In the genomic region with DNA sequence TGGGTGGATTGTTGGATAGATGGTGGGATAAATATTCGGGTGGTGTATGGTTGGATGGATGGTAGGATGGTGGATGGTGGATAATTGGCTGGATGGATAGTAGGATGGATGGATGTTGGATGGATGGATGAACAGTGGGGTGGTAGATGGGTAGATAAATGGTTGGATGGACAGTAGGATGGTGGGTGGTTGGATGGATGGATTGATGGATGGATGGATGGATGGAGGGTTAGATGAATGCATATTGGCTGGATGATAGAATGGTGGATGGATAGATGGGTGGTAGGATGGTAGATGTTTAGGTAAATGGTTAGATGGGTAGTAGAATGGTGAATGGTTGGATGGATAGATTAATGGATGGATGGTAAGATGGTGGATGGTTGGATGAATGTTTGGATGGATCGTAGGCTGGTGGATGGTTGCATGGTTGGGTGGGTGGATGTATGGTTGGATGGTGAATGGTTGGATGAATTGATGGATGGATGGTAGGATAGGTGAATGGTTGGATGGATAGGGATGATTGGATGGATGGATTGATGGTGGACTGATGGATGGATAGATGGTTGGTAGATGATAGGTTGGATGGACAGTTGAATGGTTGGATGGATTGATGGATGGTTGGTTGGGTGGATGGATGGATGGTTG, we compare ENCODE assay signal across 2 cellular contexts.
TF ChIP-seq lines count a peak whose summit lies in the region.

No MANE protein-coding gene starts in this region.

TF ChIP-seq in HEK293, 187 proteins besides CTCF, POLR2A, EP300 and RAD21 (continues in another document):
- TF ChIP-seq KLF7 (tag by site-specific recombination; IDR thresholded peaks at IDR 0.05; ENCODE audit: borderline replicate concordance) (no peak), ZNF2 (tag by site-specific recombination; IDR thresholded peaks at IDR 0.05) (no peak), GLI4 (tag by site-specific recombination; IDR thresholded peaks at IDR 0.05) (no peak), KLF9 (tag by site-specific recombination; IDR thresholded peaks at IDR 0.05; ENCODE audit: low read depth) (no peak), ZNF211 (tag by site-specific recombination; IDR thresholded peaks at IDR 0.05; ENCODE audit: low read depth) (no peak), ZNF121 (tag by site-specific recombination; IDR thresholded peaks at IDR 0.05) (no peak), TRIM28 (IDR thresholded peaks at IDR 0.05; ENCODE audit: borderline replicate concordance, low read length) (no peak), ZNF658 (tag by site-specific recombination; IDR thresholded peaks at IDR 0.05) (no peak), BCL11B (tag by site-specific recombination; IDR thresholded peaks at IDR 0.05; ENCODE audit: low read depth) (no peak), KLF1 (tag by site-specific recombination; IDR thresholded peaks at IDR 0.05) (peak; percentile 12; the same call in 1 of the 2 replicates), ZNF621 (tag by site-specific recombination; IDR thresholded peaks at IDR 0.05) (0 out of 2 replicates have a peak, but pooled peaks have one; percentile 20), FEZF1 (tag by site-specific recombination; IDR thresholded peaks at IDR 0.05) (no peak), ZNF626 (tag by site-specific recombination; IDR thresholded peaks at IDR 0.05) (no peak), ZNF239 (tag by site-specific recombination; IDR thresholded peaks at IDR 0.05) (no peak), ZNF549 (tag by site-specific recombination; IDR thresholded peaks at IDR 0.05) (no peak), ZEB2 (tag by site-specific recombination; IDR thresholded peaks at IDR 0.05) (no peak), MEIS1 (CRISPR knock-in tag; IDR thresholded peaks at IDR 0.05; ENCODE audit: borderline replicate concordance) (no peak), ZNF501 (tag by site-specific recombination; IDR thresholded peaks at IDR 0.05) (no peak), MZF1 (tag by site-specific recombination; IDR thresholded peaks at IDR 0.05; ENCODE audit: borderline replicate concordance) (no peak), ZNF350 (tag by site-specific recombination; IDR thresholded peaks at IDR 0.05) (no peak), ZNF596 (tag by site-specific recombination; IDR thresholded peaks at IDR 0.05) (no peak), IKZF3 (tag by site-specific recombination; IDR thresholded peaks at IDR 0.05) (no peak), ZNF707 (tag by site-specific recombination; IDR thresholded peaks at IDR 0.05) (no peak), ZSCAN23 (tag by site-specific recombination; IDR thresholded peaks at IDR 0.05) (no peak), ZNF701 (tag by site-specific recombination; IDR thresholded peaks at IDR 0.05) (no peak), ZNF274 (IDR thresholded peaks at IDR 0.05; ENCODE audit: low read length) (no peak), ZNF274 (tag by site-specific recombination; IDR thresholded peaks at IDR 0.05; ENCODE audit: borderline replicate concordance) (no peak)
- TF ChIP-seq, protein P1, sequence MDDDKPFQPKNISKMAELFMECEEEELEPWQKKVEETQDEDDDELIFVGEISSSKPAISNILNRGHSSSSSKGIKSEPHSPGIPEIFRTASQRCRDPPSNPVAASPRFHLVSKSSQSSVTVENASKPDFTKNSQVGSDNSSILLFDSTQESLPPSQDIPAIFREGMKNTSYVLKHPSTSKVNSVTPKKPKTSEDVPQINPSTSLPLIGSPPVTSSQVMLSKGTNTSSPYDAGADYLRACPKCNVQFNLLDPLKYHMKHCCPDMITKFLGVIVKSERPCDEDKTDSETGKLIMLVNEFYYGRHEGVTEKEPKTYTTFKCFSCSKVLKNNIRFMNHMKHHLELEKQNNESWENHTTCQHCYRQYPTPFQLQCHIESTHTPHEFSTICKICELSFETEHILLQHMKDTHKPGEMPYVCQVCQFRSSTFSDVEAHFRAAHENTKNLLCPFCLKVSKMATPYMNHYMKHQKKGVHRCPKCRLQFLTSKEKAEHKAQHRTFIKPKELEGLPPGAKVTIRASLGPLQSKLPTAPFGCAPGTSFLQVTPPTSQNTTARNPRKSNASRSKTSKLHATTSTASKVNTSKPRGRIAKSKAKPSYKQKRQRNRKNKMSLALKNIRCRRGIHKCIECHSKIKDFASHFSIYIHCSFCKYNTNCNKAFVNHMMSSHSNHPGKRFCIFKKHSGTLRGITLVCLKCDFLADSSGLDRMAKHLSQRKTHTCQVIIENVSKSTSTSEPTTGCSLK (tag by site-specific recombination; IDR thresholded peaks at IDR 0.05) = 0 out of 2 replicates have a peak, but pooled peaks have one; percentile 75
- TF ChIP-seq, protein P2, sequence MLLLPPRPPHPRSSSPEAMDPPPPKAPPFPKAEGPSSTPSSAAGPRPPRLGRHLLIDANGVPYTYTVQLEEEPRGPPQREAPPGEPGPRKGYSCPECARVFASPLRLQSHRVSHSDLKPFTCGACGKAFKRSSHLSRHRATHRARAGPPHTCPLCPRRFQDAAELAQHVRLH (tag by site-specific recombination; IDR thresholded peaks at IDR 0.05) = peak; percentile 85
- TF ChIP-seq, protein P3, sequence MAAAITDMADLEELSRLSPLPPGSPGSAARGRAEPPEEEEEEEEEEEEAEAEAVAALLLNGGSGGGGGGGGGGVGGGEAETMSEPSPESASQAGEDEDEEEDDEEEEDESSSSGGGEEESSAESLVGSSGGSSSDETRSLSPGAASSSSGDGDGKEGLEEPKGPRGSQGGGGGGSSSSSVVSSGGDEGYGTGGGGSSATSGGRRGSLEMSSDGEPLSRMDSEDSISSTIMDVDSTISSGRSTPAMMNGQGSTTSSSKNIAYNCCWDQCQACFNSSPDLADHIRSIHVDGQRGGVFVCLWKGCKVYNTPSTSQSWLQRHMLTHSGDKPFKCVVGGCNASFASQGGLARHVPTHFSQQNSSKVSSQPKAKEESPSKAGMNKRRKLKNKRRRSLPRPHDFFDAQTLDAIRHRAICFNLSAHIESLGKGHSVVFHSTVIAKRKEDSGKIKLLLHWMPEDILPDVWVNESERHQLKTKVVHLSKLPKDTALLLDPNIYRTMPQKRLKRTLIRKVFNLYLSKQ (tag by site-specific recombination; IDR thresholded peaks at IDR 0.05; ENCODE audit: borderline replicate concordance) = no peak; the same call in none of the 2 replicates
- TF ChIP-seq, protein P4, sequence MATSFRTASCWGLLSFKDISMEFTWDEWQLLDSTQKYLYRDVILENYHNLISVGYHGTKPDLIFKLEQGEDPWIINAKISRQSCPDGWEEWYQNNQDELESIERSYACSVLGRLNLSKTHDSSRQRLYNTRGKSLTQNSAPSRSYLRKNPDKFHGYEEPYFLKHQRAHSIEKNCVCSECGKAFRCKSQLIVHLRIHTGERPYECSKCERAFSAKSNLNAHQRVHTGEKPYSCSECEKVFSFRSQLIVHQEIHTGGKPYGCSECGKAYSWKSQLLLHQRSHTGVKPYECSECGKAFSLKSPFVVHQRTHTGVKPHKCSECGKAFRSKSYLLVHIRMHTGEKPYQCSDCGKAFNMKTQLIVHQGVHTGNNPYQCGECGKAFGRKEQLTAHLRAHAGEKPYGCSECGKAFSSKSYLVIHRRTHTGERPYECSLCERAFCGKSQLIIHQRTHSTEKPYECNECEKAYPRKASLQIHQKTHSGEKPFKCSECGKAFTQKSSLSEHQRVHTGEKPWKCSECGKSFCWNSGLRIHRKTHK (tag by site-specific recombination; IDR thresholded peaks at IDR 0.05) = no peak

TF ChIP-seq in K562, 482 proteins besides CTCF, POLR2A, EP300 and RAD21:
- TF ChIP-seq, protein P5, sequence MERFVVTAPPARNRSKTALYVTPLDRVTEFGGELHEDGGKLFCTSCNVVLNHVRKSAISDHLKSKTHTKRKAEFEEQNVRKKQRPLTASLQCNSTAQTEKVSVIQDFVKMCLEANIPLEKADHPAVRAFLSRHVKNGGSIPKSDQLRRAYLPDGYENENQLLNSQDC (CRISPR knock-in tag; IDR thresholded peaks at IDR 0.05) = no peak
- TF ChIP-seq CBX8 (IDR thresholded peaks at IDR 0.05; ENCODE audit: borderline replicate concordance, extremely low read depth, low read depth, low read length, poor library complexity, severe bottlenecking) = no peak
- TF ChIP-seq HDAC1 (IDR thresholded peaks at IDR 0.05) = 0 out of 4 replicates have a peak, but pooled peaks of 1 of the 2 experiments have one; percentile 13
- TF ChIP-seq, protein P6, sequence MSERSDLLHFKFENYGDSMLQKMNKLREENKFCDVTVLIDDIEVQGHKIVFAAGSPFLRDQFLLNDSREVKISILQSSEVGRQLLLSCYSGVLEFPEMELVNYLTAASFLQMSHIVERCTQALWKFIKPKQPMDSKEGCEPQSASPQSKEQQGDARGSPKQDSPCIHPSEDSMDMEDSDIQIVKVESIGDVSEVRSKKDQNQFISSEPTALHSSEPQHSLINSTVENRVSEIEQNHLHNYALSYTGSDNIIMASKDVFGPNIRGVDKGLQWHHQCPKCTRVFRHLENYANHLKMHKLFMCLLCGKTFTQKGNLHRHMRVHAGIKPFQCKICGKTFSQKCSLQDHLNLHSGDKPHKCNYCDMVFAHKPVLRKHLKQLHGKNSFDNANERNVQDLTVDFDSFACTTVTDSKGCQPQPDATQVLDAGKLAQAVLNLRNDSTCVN (CRISPR knock-in tag; IDR thresholded peaks at IDR 0.05) = 0 out of 2 replicates have a peak, but pooled peaks have one; percentile 14
- peak; percentile 85 for TF ChIP-seq EHMT2 (IDR thresholded peaks at IDR 0.05)
- no peak for TF ChIP-seq HNRNPLL (IDR thresholded peaks at IDR 0.05; ENCODE audit: low read depth, low read length, poor library complexity, severe bottlenecking)
- TF ChIP-seq ELF4 (CRISPR knock-in tag; IDR thresholded peaks at IDR 0.05) = peak; percentile 46; the same call in 1 of the 2 replicates
